29 cellular contexts compared by ENCODE assay signal in genomic region chr18:73927494-73927893, GRCh38.
"Had no signal": no experiment of that assay in that cellular context is flagged by ENCODE, and none has a peak within 500 bp of the region (broad histone marks: within the 10 kb centered on the region; RNA-seq: fewer than 3 reads in every experiment).

No MANE protein-coding gene starts in this region.

- DNase-seq: natural killer cell; occipital lobe; ovary; posterior cingulate gyrus; psoas muscle; right cardiac atrium; right lobe of liver; sigmoid colon; spleen; stimulated activated CD4-positive, alpha-beta T cell treated with anti-CD3 and anti-CD28 coated beads, Interleukin-12 subunit alpha, Interleukin-12 subunit beta, amount 100 ng/mL, for 4 hours; stimulated activated CD4-positive, alpha-beta T cell treated with anti-CD3 and anti-CD28 coated beads, Interleukin-1b, Interleukin-23, amount 100 ng/mL, for 48 hours; stimulated activated CD4-positive, alpha-beta T cell treated with anti-CD3 and anti-CD28 coated beads, Interleukin-4, amount 100 ng/mL, for 1 hour; stimulated activated CD4-positive, alpha-beta T cell treated with anti-CD3 and anti-CD28 coated beads, Interleukin-4, amount 100 ng/mL, for 4 hours; stimulated activated CD8-positive, alpha-beta memory T cell treated with anti-CD3 and anti-CD28 coated beads, Interleukin-4, amount 100 ng/mL, for 48 hours; stimulated activated naive CD4-positive, alpha-beta T cell; stimulated activated naive CD8-positive, alpha-beta T cell treated with anti-CD3 and anti-CD28 coated beads, Interleukin-15, amount 100 ng/mL, for 72 hours; stimulated activated naive CD8-positive, alpha-beta T cell treated with anti-CD3 and anti-CD28 coated beads, Interleukin-15, Interleukin-2, amounts not matched to agents 100 U/mL and 50 U/mL, for 24 hours; substantia nigra; testis; tibial artery; trophoblast cell; upper lobe of left lung had no signal

- H3K4me2 ChIP-seq: neural progenitor cell, smooth muscle cell had no signal

- ATAC-seq: natural killer cell; psoas muscle; right cardiac atrium; right lobe of liver; stimulated activated memory B cell treated with anti-CD40 and anti-IgM and Interleukin-4, amounts not matched to agents 10 μg/mL and 1 μg/mL and 100 μg/mL, for 72 hours; stimulated activated naive CD8-positive, alpha-beta T cell treated with anti-CD3 and anti-CD28 coated beads, Interleukin-15, amount 100 ng/mL, for 72 hours; stimulated activated naive CD8-positive, alpha-beta T cell treated with anti-CD3 and anti-CD28 coated beads, Interleukin-15, Interleukin-2, amounts not matched to agents 100 U/mL and 50 U/mL, for 24 hours had no signal

- H2AFZ ChIP-seq: neural progenitor cell, parathyroid adenoma had no signal

- FAIRE-seq: urothelium cell line had no signal

- H3K27ac ChIP-seq: neural progenitor cell, ovary, parathyroid adenoma, psoas muscle, right lobe of liver, sigmoid colon, spleen, suprapubic skin, testis, tibial artery, upper lobe of left lung, vagina had no signal

- H3K9me3 ChIP-seq: ovary, psoas muscle, right lobe of liver, sigmoid colon, spleen, suprapubic skin, testis, tibial artery, upper lobe of left lung, vagina had no signal

- H3K27me3 ChIP-seq: neural progenitor cell, ovary, right lobe of liver, sigmoid colon, suprapubic skin, testis, tibial artery, upper lobe of left lung, vagina had no signal

- H3K4me1 ChIP-seq: neural progenitor cell, parathyroid adenoma, psoas muscle, right lobe of liver, sigmoid colon, spleen, suprapubic skin, testis, tibial artery, upper lobe of left lung, vagina had no signal

- H3K4me3 ChIP-seq: neural progenitor cell, ovary, psoas muscle, right lobe of liver, sigmoid colon, smooth muscle cell, spleen, suprapubic skin, testis, tibial artery, upper lobe of left lung, vagina had no signal

- H3K36me3 ChIP-seq: neural progenitor cell, ovary, right lobe of liver, sigmoid colon, spleen, suprapubic skin, tibial artery, upper lobe of left lung, vagina had no signal

- H3K79me2 ChIP-seq: parathyroid adenoma had no signal
